ENCODE assay signal across 10 cellular contexts in genomic region chr2:219090436-219090835, GRCh38. TPM values are rescaled to one million over a fixed set of nuclear protein-coding genes. Genes with fewer than 3 reads are reported as not detected.
"Had no signal": no experiment of that assay in that cellular context is flagged by ENCODE, and none has a peak within 500 bp of the region (broad histone marks: within the 10 kb centered on the region; RNA-seq: fewer than 3 reads in every experiment).

No MANE protein-coding gene starts in this region.

- H3K4me1 ChIP-seq: HAP-1 had no signal

- H3K36me3 ChIP-seq: HAP-1 had no signal

- H3K27ac Mint-ChIP-seq: HFFc6, IgD-negative memory B cell had no signal

- ATAC-seq: HCT116 had no signal

- FAIRE-seq: HTR-8/SVneo had no signal

- DNase-seq: GOT3, H7, HFFc6, KG1 had no signal

- H3K9me3 ChIP-seq: HAP-1 had no signal

- H3K9me3 Mint-ChIP-seq: IgD-negative memory B cell had no signal

- H3K4me3 ChIP-seq: HAP-1 had no signal

- H3K27me3 Mint-ChIP-seq: IgD-negative memory B cell had no signal

- H3K4me3 Mint-ChIP-seq: HFFc6, IgD-negative memory B cell had no signal

RNA-seq across cellular contexts. Expression of gene IHH, which starts 29.7 kb away (rescaled TPM):
- total RNA-seq: H4, HFFc6 had no signal
- polyA plus RNA-seq: IgD-negative memory B cell had no signal

RNA-seq across cellular contexts. Expression of gene CFAP65, which starts 49.1 kb away (rescaled TPM):
- total RNA-seq: H7, HFFc6, HT-29 had no signal
- polyA plus RNA-seq: IgD-negative memory B cell had no signal
